Comparison of ENCODE assay signal across 14 cellular contexts in the genomic region with DNA sequence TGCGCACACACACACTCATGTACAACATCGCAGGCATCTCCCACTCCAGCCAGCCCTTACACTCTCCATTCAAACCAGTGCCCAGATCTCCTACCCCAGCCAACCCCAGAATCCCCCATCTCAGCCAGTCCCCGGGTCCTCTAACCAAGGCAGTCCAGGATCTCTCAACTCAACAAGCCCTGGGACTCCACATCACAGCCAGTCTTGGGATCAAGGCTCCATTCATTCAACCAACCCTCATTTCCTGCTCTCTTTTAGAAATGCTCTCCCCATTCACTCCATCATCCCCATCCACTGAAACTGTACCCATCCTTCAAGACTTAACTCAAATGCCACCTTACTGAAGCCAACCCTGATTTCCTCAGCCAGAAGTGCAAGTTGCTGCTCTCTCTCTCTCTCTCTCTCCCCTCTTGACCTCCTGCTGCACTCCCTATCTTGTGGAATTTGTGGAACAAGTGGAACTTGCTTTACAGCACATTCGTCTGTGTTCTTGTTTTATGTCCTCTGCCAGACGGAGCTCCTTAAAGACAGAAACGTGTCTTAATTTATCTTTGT. TPM values are rescaled to one million over a fixed set of nuclear protein-coding genes. Genes with fewer than 3 reads are reported as not detected.
DNase-seq lines count a peak whose midpoint lies in the region; ATAC-seq and TF ChIP-seq lines count a peak whose summit lies in the region.
"Had no signal": no experiment of that assay in that cellular context is flagged by ENCODE, and none has a peak within 500 bp of the region (broad histone marks: within the 10 kb centered on the region; RNA-seq: fewer than 3 reads in every experiment).

No MANE protein-coding gene starts in this region.

- no peaks in the 10 kb centered on the region for H3K36me3 Mint-ChIP-seq in activated naive CD4-positive, alpha-beta T cell treated with anti-CD3 and anti-CD28 coated beads for 36 hours (ENCODE audit: low read depth)
- H3K36me3 Mint-ChIP-seq in activated naive CD4-positive, alpha-beta T cell treated with anti-CD3 and anti-CD28 coated beads, Interleukin-2, amount 50 U/mL, for 72 hours, result peaks cover 0 to 10% of the 10 kb centered on the region in 2 donors
- no peaks in the 10 kb centered on the region for H3K36me3 Mint-ChIP-seq in activated B cell treated with CpG ODN at 0.5 μM for 24 hours (ENCODE audit: low read depth)
- peaks cover 0 to 3% of the 10 kb centered on the region in 2 donors for H3K36me3 Mint-ChIP-seq in stimulated activated naive B cell treated with anti-CD40 and anti-IgM and Interleukin-4, amounts not matched to agents 10 μg/mL and 1 μg/mL and 100 μg/mL, for 72 hours

- CTCF ChIA-PET in activated naive CD4-positive, alpha-beta T cell treated with anti-CD3 and anti-CD28 coated beads for 36 hours (lab: Charles Lee), result no interaction called here
- CTCF ChIA-PET in activated B cell treated with CpG ODN at 0.5 μM for 24 hours (lab: Charles Lee), result interaction anchor here (1.8 kb wide), 1 partner anchor 10 kb away, joined by 4 read pairs; no protein-coding TSS in a partner anchor

- peaks cover 46% of the 10 kb centered on the region for H3K27me3 Mint-ChIP-seq in activated naive CD4-positive, alpha-beta T cell treated with anti-CD3 and anti-CD28 coated beads for 36 hours (ENCODE audit: low read depth)
- peaks cover 35% of the 10 kb centered on the region for H3K27me3 Mint-ChIP-seq in activated B cell treated with CpG ODN at 0.5 μM for 24 hours
- peaks cover 62 to 69% of the 10 kb centered on the region in 2 donors for H3K27me3 Mint-ChIP-seq in stimulated activated naive B cell treated with anti-CD40 and anti-IgM and Interleukin-4, amounts not matched to agents 10 μg/mL and 1 μg/mL and 100 μg/mL, for 72 hours

- ATAC-seq in activated naive CD4-positive, alpha-beta T cell treated with anti-CD3 and anti-CD28 coated beads, Interleukin-2, amount 50 U/mL, for 72 hours, result no peak
- ATAC-seq in activated B cell treated with CpG ODN at 0.5 μM for 24 hours (ENCODE audit: low read depth), result no peak
- ATAC-seq in stimulated activated naive B cell treated with anti-CD40 and anti-IgM and Interleukin-4, amounts not matched to agents 10 μg/mL and 1 μg/mL and 100 μg/mL, for 72 hours (replicated peaks), result no peak
- ATAC-seq in HG02610 (IDR thresholded peaks at IDR 0.05; ENCODE audit: unreplicated experiment), result no peak

- no peak overlapping the region for H3K27ac ChIP-seq in iPS-18a (ENCODE audit: low read length)
- H3K27ac ChIP-seq: parathyroid adenoma, uterus had no signal

- TF ChIP-seq CTCF in activated B cell treated with CpG ODN at 0.5 μM for 24 hours (IDR thresholded peaks at IDR 0.05), result no peak

- peaks cover 37% of the 10 kb centered on the region for H3K27me3 ChIP-seq in iPS-18a (ENCODE audit: control insufficient read depth, insufficient read depth, low read length)

- intact Hi-C loops in activated naive CD4-positive, alpha-beta T cell treated with anti-CD3 and anti-CD28 coated beads for 36 hours (cut with micrococcal nuclease), result no loop called here
- intact Hi-C loops in activated B cell treated with CpG ODN at 0.5 μM for 24 hours (cut with micrococcal nuclease), result no loop called here

- H3K36me3 ChIP-seq in iPS-18a (ENCODE audit: control insufficient read depth, low read depth, low read length), result no peaks in the 10 kb centered on the region
- H3K36me3 ChIP-seq: uterus had no signal

- DNase-seq in activated naive CD4-positive, alpha-beta T cell treated with anti-CD3 and anti-CD28 coated beads for 36 hours, result no peak
- no peak for DNase-seq in activated naive CD4-positive, alpha-beta T cell treated with anti-CD3 and anti-CD28 coated beads, Interleukin-2, amount 50 U/mL, for 72 hours (ENCODE audit: low spot score in 2 of 2)
- no peak for DNase-seq in activated B cell treated with CpG ODN at 0.5 μM for 24 hours
- no peak for DNase-seq in stimulated activated naive B cell treated with anti-CD40 and anti-IgM and Interleukin-4, amounts not matched to agents 10 μg/mL and 1 μg/mL and 100 μg/mL, for 72 hours
- no peak for DNase-seq in AG08395 (ENCODE audit: low spot score)
- DNase-seq in hypothalamus (lab: John Stamatoyannopoulos, UW), result no peak
- DNase-seq: central memory CD4-positive, alpha-beta T cell; erythroblast; NCI-H1930; uterus had no signal

- peaks cover 4% of the 10 kb centered on the region for H3K9me3 ChIP-seq in iPS-18a (ENCODE audit: control insufficient read depth, low read depth, low read length)
- H3K9me3 ChIP-seq: uterus had no signal

- POLR2A ChIA-PET in activated B cell treated with CpG ODN at 0.5 μM for 24 hours (lab: Charles Lee), result no interaction called here

- peaks cover 12% of the 10 kb centered on the region for H3K4me1 ChIP-seq in iPS-18a (ENCODE audit: control insufficient read depth, low read depth, low read length)
- H3K4me1 ChIP-seq: parathyroid adenoma, uterus had no signal

- H3K4me3 Mint-ChIP-seq in activated naive CD4-positive, alpha-beta T cell treated with anti-CD3 and anti-CD28 coated beads for 36 hours, result peak overlapping the region; percentile 45
- peak overlapping the region; percentile 74 for H3K4me3 Mint-ChIP-seq in activated B cell treated with CpG ODN at 0.5 μM for 24 hours
- H3K4me3 Mint-ChIP-seq in stimulated activated naive B cell treated with anti-CD40 and anti-IgM and Interleukin-4, amounts not matched to agents 10 μg/mL and 1 μg/mL and 100 μg/mL, for 72 hours, result peak overlapping the region; percentile 64 to 69

- H3K27ac Mint-ChIP-seq in activated naive CD4-positive, alpha-beta T cell treated with anti-CD3 and anti-CD28 coated beads for 36 hours, result no peak overlapping the region
- no peak overlapping the region for H3K27ac Mint-ChIP-seq in activated naive CD4-positive, alpha-beta T cell treated with anti-CD3 and anti-CD28 coated beads, Interleukin-2, amount 50 U/mL, for 72 hours
- peak overlapping the region; percentile 4 for H3K27ac Mint-ChIP-seq in activated B cell treated with CpG ODN at 0.5 μM for 24 hours
- H3K27ac Mint-ChIP-seq in stimulated activated naive B cell treated with anti-CD40 and anti-IgM and Interleukin-4, amounts not matched to agents 10 μg/mL and 1 μg/mL and 100 μg/mL, for 72 hours, result no peak overlapping the region

- H3K4me1 Mint-ChIP-seq in activated naive CD4-positive, alpha-beta T cell treated with anti-CD3 and anti-CD28 coated beads for 36 hours (ENCODE audit: low read depth), result peaks cover 13% of the 10 kb centered on the region
- peaks cover 19% of the 10 kb centered on the region for H3K4me1 Mint-ChIP-seq in activated B cell treated with CpG ODN at 0.5 μM for 24 hours
- peaks cover 19 to 25% of the 10 kb centered on the region in 2 donors for H3K4me1 Mint-ChIP-seq in stimulated activated naive B cell treated with anti-CD40 and anti-IgM and Interleukin-4, amounts not matched to agents 10 μg/mL and 1 μg/mL and 100 μg/mL, for 72 hours

- peak overlapping the region; percentile 23 for H3K4me3 ChIP-seq in iPS-18a (ENCODE audit: low read length)
- H3K4me3 ChIP-seq: lung, uterus had no signal

- no peak overlapping the region for H3K9ac ChIP-seq in iPS-18a (ENCODE audit: low read length)
- H3K9ac ChIP-seq: parathyroid adenoma had no signal

- H3K9me3 Mint-ChIP-seq in activated naive CD4-positive, alpha-beta T cell treated with anti-CD3 and anti-CD28 coated beads for 36 hours, result no peaks in the 10 kb centered on the region
- H3K9me3 Mint-ChIP-seq in activated naive CD4-positive, alpha-beta T cell treated with anti-CD3 and anti-CD28 coated beads, Interleukin-2, amount 50 U/mL, for 72 hours, result no peaks in the 10 kb centered on the region
- no peaks in the 10 kb centered on the region for H3K9me3 Mint-ChIP-seq in activated B cell treated with CpG ODN at 0.5 μM for 24 hours
- H3K9me3 Mint-ChIP-seq in stimulated activated naive B cell treated with anti-CD40 and anti-IgM and Interleukin-4, amounts not matched to agents 10 μg/mL and 1 μg/mL and 100 μg/mL, for 72 hours, result peaks cover 0 to 2% of the 10 kb centered on the region in 2 donors

RNA-seq across cellular contexts. Expression of a gene that starts 40.6 kb away (rescaled TPM):
- total RNA-seq in activated naive CD4-positive, alpha-beta T cell treated with anti-CD3 and anti-CD28 coated beads for 36 hours, result under 1 TPM; 0.20 to 0.48 TPM
- total RNA-seq in activated naive CD4-positive, alpha-beta T cell treated with anti-CD3 and anti-CD28 coated beads, Interleukin-2, amount 50 U/mL, for 72 hours, result under 1 TPM in 1 of 2 donors, not detected in 1; 0.58 TPM
- total RNA-seq in activated B cell treated with CpG ODN at 0.5 μM for 24 hours, result 0.24 and 0.53 TPM in 2 replicates
